ENCODE assay signal across 9 cellular contexts in genomic region chr5:149442563-149443182, GRCh38.
DNase-seq lines count a peak whose midpoint lies in the region; ATAC-seq and TF ChIP-seq lines count a peak whose summit lies in the region.
"Had no signal": no experiment of that assay in that cellular context is flagged by ENCODE, and none has a peak within 500 bp of the region (broad histone marks: within the 10 kb centered on the region; RNA-seq: fewer than 3 reads in every experiment).

No MANE protein-coding gene starts in this region.

- no peaks in the 10 kb centered on the region for H3K36me3 ChIP-seq in CD4-positive, alpha-beta memory T cell (ENCODE audit: insufficient read depth, low read length)
- H3K36me3 ChIP-seq in KMS-11 (ENCODE audit: insufficient read depth), result no peaks in the 10 kb centered on the region

- peaks cover 8 to 14% (median 11%) of the 10 kb centered on the region in 4 donors for H3K4me1 Mint-ChIP-seq in CD4-positive, alpha-beta memory T cell
- H3K4me1 Mint-ChIP-seq in T-helper 17 cell, result peaks cover 12% of the 10 kb centered on the region

- peak; percentile 45 to 53 (median 48) for DNase-seq in CD4-positive, alpha-beta memory T cell
- DNase-seq in T-helper 17 cell (peak; percentile 48 to 72 (median 60)), amniotic epithelial cell (ENCODE audit: low read depth) (peak; percentile 61), left ventricle myocardium superior (peak; percentile 91), retina (peak; percentile 86)

- H3K4me2 ChIP-seq in KMS-11, result no peak overlapping the region

- intact Hi-C loops in CD4-positive, alpha-beta memory T cell (cut with micrococcal nuclease), result loop anchor here (1.0 kb wide), 1 partner anchor 122 kb away; no protein-coding TSS in a partner anchor
- intact Hi-C loops in left ventricle myocardium superior (cut with micrococcal nuclease), result loop anchor here (5.0 kb wide), 1 partner anchor 110 kb away; the partner anchor contains the start of gene CSNK1A1

- H3K27me3 Mint-ChIP-seq in CD4-positive, alpha-beta memory T cell, result no peaks in the 10 kb centered on the region
- peaks cover 16% of the 10 kb centered on the region for H3K27me3 Mint-ChIP-seq in T-helper 17 cell

- CTCF ChIA-PET in CD4-positive, alpha-beta memory T cell (lab: Charles Lee; ENCODE audit: partially characterized antibody), result interaction anchor here (0.7 to 8.6 kb wide), 18 partner anchors 8 to 493 kb away, joined by 3 to 68 read pairs (median 4); partner anchors contain the start of gene CSNK1A1

- POLR2A ChIA-PET in CD4-positive, alpha-beta memory T cell (lab: Charles Lee; ENCODE audit: partially characterized antibody), result interaction anchor here (0.7 kb wide), 1 partner anchor 108 kb away, joined by 3 read pairs; no protein-coding TSS in a partner anchor

- H3K4me1 ChIP-seq in CD4-positive, alpha-beta memory T cell (ENCODE audit: insufficient read depth, low read length), result peaks cover 10% of the 10 kb centered on the region
- no peaks in the 10 kb centered on the region for H3K4me1 ChIP-seq in KMS-11 (ENCODE audit: low read depth, poor library complexity, severe bottlenecking)

- peaks cover 0 to 2% (median 0%) of the 10 kb centered on the region in 8 donors for H3K9me3 Mint-ChIP-seq in CD4-positive, alpha-beta memory T cell

- H3K36me3 Mint-ChIP-seq in CD4-positive, alpha-beta memory T cell, result no peaks in the 10 kb centered on the region
- H3K36me3 Mint-ChIP-seq in T-helper 17 cell (ENCODE audit: low read depth), result no peaks in the 10 kb centered on the region

- H2AFZ ChIP-seq in KMS-11 (ENCODE audit: low read depth), result no peak overlapping the region; the same call in 1 of the 2 replicates

- no peak overlapping the region for H3K9ac ChIP-seq in KMS-11

- H3K79me2 ChIP-seq in KMS-11 (ENCODE audit: insufficient read depth, low read depth), result no peaks in the 10 kb centered on the region

- no peaks in the 10 kb centered on the region for H3K27me3 ChIP-seq in CD4-positive, alpha-beta memory T cell (ENCODE audit: insufficient read depth, low read length)
- H3K27me3 ChIP-seq in KMS-11 (ENCODE audit: insufficient read depth, low read depth), result no peaks in the 10 kb centered on the region

- TF ChIP-seq CTCF in KMS-11 (conservative IDR thresholded peaks at IDR 0.05; ENCODE audit: low read depth, low read length), result peak; percentile 69

- no peak overlapping the region for H3K4me3 Mint-ChIP-seq in CD4-positive, alpha-beta memory T cell
- H3K4me3 Mint-ChIP-seq in T-helper 17 cell, result no peak overlapping the region

- no peak overlapping the region for H3K27ac ChIP-seq in CD4-positive, alpha-beta memory T cell (ENCODE audit: low read depth, low read length)
- H3K27ac ChIP-seq in KMS-11, result no peak overlapping the region
- H3K27ac ChIP-seq: SK-N-MC had no signal

- H4K20me1 ChIP-seq in KMS-11 (ENCODE audit: insufficient read depth), result no peaks in the 10 kb centered on the region

- H3K27ac Mint-ChIP-seq in CD4-positive, alpha-beta memory T cell, result peak overlapping the region in 1 of 7 donors; percentile 73
- peak overlapping the region; percentile 61 for H3K27ac Mint-ChIP-seq in T-helper 17 cell

- H3K4me3 ChIP-seq in CD4-positive, alpha-beta memory T cell (ENCODE audit: low read length in 2 of 2), result no peak overlapping the region
- H3K4me3 ChIP-seq in KMS-11 (IDR thresholded peaks at IDR 0.05; ENCODE audit: insufficient read depth, low read depth, low read length), result no peak overlapping the region
- H3K4me3 ChIP-seq: SK-N-MC had no signal

- peak; percentile 82 for ATAC-seq in GM19463 (IDR thresholded peaks at IDR 0.05; ENCODE audit: unreplicated experiment)
- ATAC-seq in T-helper 17 cell, result peak; percentile 83
- peak; percentile 85 for ATAC-seq in left ventricle myocardium superior
- ATAC-seq in HG03457 (IDR thresholded peaks at IDR 0.05; ENCODE audit: unreplicated experiment), result no peak

- H3K9me3 ChIP-seq in CD4-positive, alpha-beta memory T cell (ENCODE audit: control insufficient read depth in 1 of 2, low read length in 2 of 2), result no peaks in the 10 kb centered on the region
- H3K9me3 ChIP-seq in T-helper 17 cell (ENCODE audit: control insufficient read depth, low read length, poor library complexity, severe bottlenecking), result no peaks in the 10 kb centered on the region
